Comparison of ENCODE assay signal across 19 cellular contexts in genomic region chr3:127717357-127718243, GRCh38. TPM values are rescaled to one million over a fixed set of nuclear protein-coding genes. Genes with fewer than 3 reads are reported as not detected.
DNase-seq lines count a peak whose midpoint lies in the region; ATAC-seq and TF ChIP-seq lines count a peak whose summit lies in the region.
"Had no signal": no experiment of that assay in that cellular context is flagged by ENCODE, and none has a peak within 500 bp of the region (broad histone marks: within the 10 kb centered on the region; RNA-seq: fewer than 3 reads in every experiment).

No MANE protein-coding gene starts in this region.

- no peak for TF ChIP-seq EP300 in stomach (IDR thresholded peaks at IDR 0.05)

- no peak for ATAC-seq in GM18909 (IDR thresholded peaks at IDR 0.05; ENCODE audit: poor library complexity, unreplicated experiment)
- ATAC-seq: foreskin keratinocyte had no signal

- TF ChIP-seq CTCF in foreskin fibroblast (IDR thresholded peaks at IDR 0.05; ENCODE audit: low read depth, low read length) (no peak), stomach (IDR thresholded peaks at IDR 0.05) (no peak)

- H3K36me3 ChIP-seq in stomach, result peaks cover 0 to 29% (median 4%) of the 10 kb centered on the region in 4 donors

- H3K9me3 ChIP-seq in stomach, result no peaks in the 10 kb centered on the region

- TF ChIP-seq POLR2A in stomach (IDR thresholded peaks at IDR 0.05), result no peak

- WGBS in stomach, 5 donors, result 79 to 86% (median 83%) methylated on average over 13 to 14 of the region's 14 CpGs

- DNase-seq in G401 (ENCODE audit: low spot score), result peak; percentile 96
- DNase-seq in RPMI8226, result peak; percentile 65
- peak; percentile 53 to 77 for DNase-seq in foreskin fibroblast
- DNase-seq in posterior vena cava (ENCODE audit: low spot score), result peak; percentile 41
- no peak for DNase-seq in stomach
- no peak for DNase-seq in SHP77 treated with DMSO at 0.1 percent for 48 hours (lab: John Stamatoyannopoulos, UW)
- no peak for DNase-seq in AML-193 (lab: John Stamatoyannopoulos, UW)
- DNase-seq: activated CD4-positive, alpha-beta T cell treated with anti-CD3 and anti-CD28 coated beads, Interleukin-2, amount 50 U/mL, for 48 hours; activated T-cell treated with anti-CD3 and anti-CD28 coated beads, Interleukin-2, amount 50 U/mL, for 48 hours; central memory CD4-positive, alpha-beta T cell; endodermal cell; foreskin keratinocyte; HCEC 1CT; NCI-H1436 treated with DMSO at 0.1 percent for 48 hours; NCI-H510A; PC-9; stimulated activated CD4-positive, alpha-beta T cell treated with anti-CD3 and anti-CD28 coated beads, Interleukin-2, amount 100 ng/mL, for 24 hours had no signal

- H3K4me3 ChIP-seq in foreskin fibroblast (ENCODE audit: low read depth in 1 of 2, low read length in 2 of 2) (no peak overlapping the region), stomach (no peak overlapping the region)
- H3K4me3 ChIP-seq: lung, PC-9 had no signal

- no peak overlapping the region for H3K27ac ChIP-seq in stomach
- H3K27ac ChIP-seq: foreskin keratinocyte, PC-9 had no signal

- no peaks in the 10 kb centered on the region for H3K27me3 ChIP-seq in stomach
- H3K27me3 ChIP-seq: foreskin keratinocyte had no signal

- H3K4me1 ChIP-seq in stomach, result peaks cover 6 to 50% (median 25%) of the 10 kb centered on the region in 4 donors

- intact Hi-C loops in posterior vena cava (cut with DNase I), result no loop called here
- intact Hi-C loops in stomach (cut with DNase I; ENCODE audit: low total_unique reads), result no loop called here

- in situ Hi-C loops in G401 (cut with HindIII; ENCODE audit: low sequenced_read_pairs), result no loop called here

RNA-seq across cellular contexts. Expression of gene ABTB1, which starts 44.8 kb away (rescaled TPM):
- 4.0 and 4.8 TPM in 2 replicates for total RNA-seq in G401 (2014; rRNA removed; shearing (Covaris generic))
- 10 to 100 TPM; 27.7 to 28.9 TPM for total RNA-seq in posterior vena cava
- total RNA-seq in stomach, result 100 to 1,000 TPM in 1 of 5 donors, 10 to 100 TPM in 4; 22.0 to 113 (median 56.6) TPM
- polyA plus RNA-seq in stomach, result 10 to 100 TPM; 25.7 to 36.3 (median 34.4) TPM

Comparison
In these comparisons a context has a peak if more than half of its experiments do, and no peak if none do; other contexts are left out.
1. DNase-seq: peak in G401 (single experiment), RPMI8226 (single experiment), foreskin fibroblast (2 of 2) and posterior vena cava (single experiment); none in stomach (single experiment), SHP77 treated with DMSO at 0.1 percent for 48 hours (single experiment) and AML-193 (0 of 2).